Comparison of ENCODE assay signal across 17 cellular contexts in the genomic region with DNA sequence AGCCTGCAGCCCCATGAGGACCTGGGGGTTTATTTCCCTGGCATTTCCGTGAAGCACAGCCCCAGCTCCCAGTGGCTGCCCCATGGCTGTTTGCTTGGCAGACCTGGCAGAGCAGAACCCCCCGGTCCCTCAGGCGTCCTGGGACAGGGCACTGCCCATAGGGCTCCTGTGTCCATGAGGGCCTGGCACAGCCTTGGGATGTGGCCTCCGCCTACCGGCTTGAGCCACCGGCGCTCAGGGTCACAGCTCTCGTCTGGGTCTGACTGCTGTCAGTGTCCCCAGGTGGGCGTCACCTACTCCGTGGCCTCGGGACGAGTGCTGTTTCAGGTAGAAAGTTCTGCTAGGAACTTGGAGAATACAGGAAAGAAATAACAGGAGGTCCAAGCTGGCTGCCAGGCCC. TPM values are rescaled to one million over a fixed set of nuclear protein-coding genes. Genes with fewer than 3 reads are reported as not detected.
A peak's percentile ranks its signal among the peaks of the same experiment; 100 is the strongest.
DNase-seq lines count a peak whose midpoint lies in the region; ATAC-seq and TF ChIP-seq lines count a peak whose summit lies in the region.
"Had no signal": no experiment of that assay in that cellular context is flagged by ENCODE, and none has a peak within 500 bp of the region (broad histone marks: within the 10 kb centered on the region; RNA-seq: fewer than 3 reads in every experiment).

No MANE protein-coding gene starts in this region.

- no peak for ATAC-seq in activated naive CD8-positive, alpha-beta T cell treated with anti-CD3 and anti-CD28 coated beads, Interleukin-2, amount 10 ng/mL, durations not matched to agents 7 days and 5 days (ENCODE audit: low read depth)
- no peak for ATAC-seq in T-cell (replicated peaks in 1 of 4)
- ATAC-seq: A549, PC-3 had no signal

- H3K36me3 Mint-ChIP-seq in activated naive CD8-positive, alpha-beta T cell treated with anti-CD3 and anti-CD28 coated beads, Interleukin-2, amount 10 ng/mL, durations not matched to agents 7 days and 5 days, result peaks cover 27% of the 10 kb centered on the region
- H3K36me3 Mint-ChIP-seq in activated naive CD8-positive, alpha-beta T cell treated with anti-CD3 and anti-CD28 coated beads for 36 hours, result peaks cover 19% of the 10 kb centered on the region
- no peaks in the 10 kb centered on the region for H3K36me3 Mint-ChIP-seq in T-cell

- no peaks in the 10 kb centered on the region for H3K36me3 ChIP-seq in ascending aorta
- peaks cover 2 to 4% of the 10 kb centered on the region in 2 experiments for H3K36me3 ChIP-seq in trophoblast cell (ENCODE audit: control insufficient read depth in 1 of 2, insufficient read depth in 2 of 2, low read length in 2 of 2)
- H3K36me3 ChIP-seq: HAP-1 had no signal

- peaks cover 37% of the 10 kb centered on the region for H3K4me1 Mint-ChIP-seq in activated naive CD8-positive, alpha-beta T cell treated with anti-CD3 and anti-CD28 coated beads, Interleukin-2, amount 10 ng/mL, durations not matched to agents 7 days and 5 days
- peaks cover 36% of the 10 kb centered on the region for H3K4me1 Mint-ChIP-seq in activated naive CD8-positive, alpha-beta T cell treated with anti-CD3 and anti-CD28 coated beads for 36 hours
- H3K4me1 Mint-ChIP-seq in T-cell, result peaks cover 36 to 59% (median 42%) of the 10 kb centered on the region in 3 donors

- peak overlapping the region; percentile 8 for H3K27ac Mint-ChIP-seq in activated naive CD8-positive, alpha-beta T cell treated with anti-CD3 and anti-CD28 coated beads, Interleukin-2, amount 10 ng/mL, durations not matched to agents 7 days and 5 days
- no peak overlapping the region for H3K27ac Mint-ChIP-seq in activated naive CD8-positive, alpha-beta T cell treated with anti-CD3 and anti-CD28 coated beads for 36 hours
- peak overlapping the region in 1 of 2 donors; percentile 65 for H3K27ac Mint-ChIP-seq in T-cell

- no peak overlapping the region for H3K23ac ChIP-seq in trophoblast cell (ENCODE audit: low read length)

- no peak overlapping the region for H3K9ac ChIP-seq in trophoblast cell (ENCODE audit: low read length)

- no peak for TF ChIP-seq CTCF in ascending aorta (IDR thresholded peaks at IDR 0.05)

- peak overlapping the region; percentile 0 for H4K91ac ChIP-seq in trophoblast cell (ENCODE audit: low read depth, low read length)

- no peak overlapping the region for H4K12ac ChIP-seq in trophoblast cell (ENCODE audit: low read depth, low read length)

- CTCF ChIA-PET in T-cell (lab: Charles Lee), result interaction anchor here in 1 of 2 donors (0.5 kb wide), 1 partner anchor 42 kb away, joined by 4 read pairs; no protein-coding TSS in a partner anchor

- H3K4me1 ChIP-seq in ascending aorta (peaks cover 10 to 25% of the 10 kb centered on the region in 2 donors), trophoblast cell (ENCODE audit: control insufficient read depth in 1 of 2, insufficient read depth in 2 of 2, low read length in 2 of 2) (peaks cover 27 to 33% of the 10 kb centered on the region in 2 experiments)
- H3K4me1 ChIP-seq: HAP-1 had no signal

- no peak for DNase-seq in activated naive CD8-positive, alpha-beta T cell treated with anti-CD3 and anti-CD28 coated beads, Interleukin-2, amount 10 ng/mL, durations not matched to agents 7 days and 5 days
- no peak for DNase-seq in activated naive CD8-positive, alpha-beta T cell treated with anti-CD3 and anti-CD28 coated beads for 36 hours
- DNase-seq in ascending aorta (ENCODE audit: low spot score in 2 of 2) (no peak), trophoblast cell (no peak), T-cell (no peak)
- DNase-seq in activated CD4-positive, alpha-beta T cell treated with anti-CD3 and anti-CD28 coated beads, Interleukin-2, amount 50 U/mL, for 4 hours, result no peak
- DNase-seq in effector CD4-positive, alpha-beta T cell, result no peak
- DNase-seq: CD4-positive, CD25-positive, alpha-beta regulatory T cell; Karpas-422; MG63; NCI-H1092; NCI-H146; NCI-H2081 treated with DMSO at 0.1 percent for 48 hours; NCI-H510A treated with DMSO at 0.1 percent for 48 hours; PC-3 had no signal

- H2AK5ac ChIP-seq in trophoblast cell (ENCODE audit: low read length), result peak overlapping the region; percentile 2

- no peaks in the 10 kb centered on the region for H3K9me3 Mint-ChIP-seq in activated naive CD8-positive, alpha-beta T cell treated with anti-CD3 and anti-CD28 coated beads, Interleukin-2, amount 10 ng/mL, durations not matched to agents 7 days and 5 days
- no peaks in the 10 kb centered on the region for H3K9me3 Mint-ChIP-seq in activated naive CD8-positive, alpha-beta T cell treated with anti-CD3 and anti-CD28 coated beads for 36 hours
- no peaks in the 10 kb centered on the region for H3K9me3 Mint-ChIP-seq in T-cell
- H3K9me3 Mint-ChIP-seq: CD4-positive, CD25-positive, alpha-beta regulatory T cell had no signal

- H3K4ac ChIP-seq in trophoblast cell (ENCODE audit: low read depth, low read length), result no peak overlapping the region

- no peak overlapping the region for H3K4me3 Mint-ChIP-seq in activated naive CD8-positive, alpha-beta T cell treated with anti-CD3 and anti-CD28 coated beads, Interleukin-2, amount 10 ng/mL, durations not matched to agents 7 days and 5 days
- H3K4me3 Mint-ChIP-seq in activated naive CD8-positive, alpha-beta T cell treated with anti-CD3 and anti-CD28 coated beads for 36 hours, result no peak overlapping the region
- H3K4me3 Mint-ChIP-seq in T-cell, result no peak overlapping the region

- no peak overlapping the region for H2BK5ac ChIP-seq in trophoblast cell (ENCODE audit: low read depth, low read length, poor library complexity)

- no CpG with 5 or more reads among the region's 12 CpGs for WGBS in trophoblast cell (ENCODE audit: extremely low coverage, insufficient coverage, insufficient read length)

- no peaks in the 10 kb centered on the region for H3K9me3 ChIP-seq in ascending aorta
- H3K9me3 ChIP-seq in trophoblast cell (ENCODE audit: insufficient read depth, low read depth, low read length), result no peaks in the 10 kb centered on the region
- H3K9me3 ChIP-seq: A549, HAP-1, MG63 had no signal

- H4K8ac ChIP-seq in trophoblast cell (ENCODE audit: low read depth, low read length), result no peak overlapping the region

- H3K79me1 ChIP-seq in trophoblast cell (ENCODE audit: low read length), result peaks cover 33% of the 10 kb centered on the region

- intact Hi-C loops in ascending aorta (cut with DNase I), result no loop called here

- H2BK12ac ChIP-seq in trophoblast cell (ENCODE audit: low read length), result peak overlapping the region; percentile 25

- peak overlapping the region; percentile 4 for H3K14ac ChIP-seq in trophoblast cell (ENCODE audit: low read length)

- H3K79me2 ChIP-seq in trophoblast cell (ENCODE audit: control insufficient read depth, insufficient read depth, low read length, poor library complexity), result peaks cover 8% of the 10 kb centered on the region

- POLR2A ChIA-PET in activated naive CD8-positive, alpha-beta T cell treated with anti-CD3 and anti-CD28 coated beads, Interleukin-2, amount 10 ng/mL, durations not matched to agents 7 days and 5 days (lab: Charles Lee), result interaction anchor here (0.9 to 1.0 kb wide), 2 partner anchors 10 to 54 kb away, joined by 3 to 4 read pairs; no protein-coding TSS in a partner anchor
- POLR2A ChIA-PET in T-cell (lab: Charles Lee), result no interaction called here

- H3K4me2 ChIP-seq in trophoblast cell (ENCODE audit: low read length), result no peak overlapping the region
- H3K4me2 ChIP-seq: A549 had no signal

- H2BK120ac ChIP-seq in trophoblast cell (ENCODE audit: insufficient read depth, low read length, poor library complexity), result peak overlapping the region; percentile 0

- H3K27ac ChIP-seq in ascending aorta, result peak overlapping the region; percentile 59 to 91
- no peak overlapping the region for H3K27ac ChIP-seq in trophoblast cell (ENCODE audit: low read depth, low read length)
- H3K27ac ChIP-seq: A549 had no signal

- peak overlapping the region; percentile 69 for H3K18ac ChIP-seq in trophoblast cell (ENCODE audit: low read length)

- no peak overlapping the region for H2AFZ ChIP-seq in trophoblast cell (ENCODE audit: insufficient read depth, low read length, poor library complexity)

- H3K4me3 ChIP-seq in ascending aorta, result no peak overlapping the region
- H3K4me3 ChIP-seq in trophoblast cell (ENCODE audit: low read depth, low read length), result no peak overlapping the region
- H3K4me3 ChIP-seq: A549, HAP-1, MG63 had no signal

- no peaks in the 10 kb centered on the region for H3K27me3 Mint-ChIP-seq in activated naive CD8-positive, alpha-beta T cell treated with anti-CD3 and anti-CD28 coated beads, Interleukin-2, amount 10 ng/mL, durations not matched to agents 7 days and 5 days
- H3K27me3 Mint-ChIP-seq in activated naive CD8-positive, alpha-beta T cell treated with anti-CD3 and anti-CD28 coated beads for 36 hours, result no peaks in the 10 kb centered on the region
- no peaks in the 10 kb centered on the region for H3K27me3 Mint-ChIP-seq in T-cell
- H3K27me3 Mint-ChIP-seq: CD4-positive, CD25-positive, alpha-beta regulatory T cell had no signal

- H3K27me3 ChIP-seq in ascending aorta (no peaks in the 10 kb centered on the region), trophoblast cell (ENCODE audit: insufficient read depth, low read length) (no peaks in the 10 kb centered on the region)
- H3K27me3 ChIP-seq: MG63 had no signal

RNA-seq across cellular contexts. Expression of gene MYO9B, which starts 52.8 kb away (rescaled TPM):
- total RNA-seq in activated naive CD8-positive, alpha-beta T cell treated with anti-CD3 and anti-CD28 coated beads, Interleukin-2, amount 10 ng/mL, durations not matched to agents 7 days and 5 days, result 100 to 1,000 TPM; 275 to 285 TPM
- total RNA-seq in activated naive CD8-positive, alpha-beta T cell treated with anti-CD3 and anti-CD28 coated beads for 36 hours, result 10 to 100 TPM; 84.3 to 86.9 TPM
- total RNA-seq in ascending aorta, result 182 TPM
- 64.1 and 65.1 TPM in 2 replicates for polyA plus RNA-seq in trophoblast cell (2013)
- total RNA-seq in T-cell, result 100 to 1,000 TPM; 185 to 220 (median 202) TPM

RNA-seq across cellular contexts. Expression of gene HAUS8, which starts 53.2 kb away (rescaled TPM):
- total RNA-seq in activated naive CD8-positive, alpha-beta T cell treated with anti-CD3 and anti-CD28 coated beads, Interleukin-2, amount 10 ng/mL, durations not matched to agents 7 days and 5 days, result 10 to 100 TPM; 50.7 to 51.7 TPM
- 10 to 100 TPM; 43.1 to 46.0 TPM for total RNA-seq in activated naive CD8-positive, alpha-beta T cell treated with anti-CD3 and anti-CD28 coated beads for 36 hours
- total RNA-seq in ascending aorta (4.3 TPM), T-cell (10 to 100 TPM; 16.6 to 20.4 (median 19.3) TPM)
- 31.7 and 32.6 TPM in 2 replicates for polyA plus RNA-seq in trophoblast cell (2013)
